ENCODE assay signal across 1 cellular context in the genomic region with DNA sequence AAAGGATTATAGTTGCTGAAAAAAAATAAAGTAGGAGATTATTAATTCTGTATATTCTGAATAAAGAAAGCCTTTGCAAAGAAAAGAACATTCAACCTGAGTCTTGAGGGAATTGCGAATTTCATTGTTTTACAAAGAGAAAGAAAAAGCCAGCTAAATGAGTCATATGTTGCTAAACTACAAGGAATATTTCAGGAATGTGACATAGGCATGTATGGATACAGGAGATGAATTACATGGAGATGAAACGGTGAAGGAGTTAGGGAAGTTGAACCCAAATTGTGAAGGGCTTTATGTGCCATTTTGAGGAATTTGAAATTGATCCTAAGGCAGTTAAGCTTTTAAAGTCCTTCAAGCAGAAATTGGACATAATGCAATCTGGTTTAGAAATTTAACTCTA.
TF ChIP-seq lines count a peak whose summit lies in the region.

No MANE protein-coding gene starts in this region.

TF ChIP-seq in GM23338, 12 proteins besides CTCF, POLR2A, EP300 and RAD21:
- TF ChIP-seq, protein P1, sequence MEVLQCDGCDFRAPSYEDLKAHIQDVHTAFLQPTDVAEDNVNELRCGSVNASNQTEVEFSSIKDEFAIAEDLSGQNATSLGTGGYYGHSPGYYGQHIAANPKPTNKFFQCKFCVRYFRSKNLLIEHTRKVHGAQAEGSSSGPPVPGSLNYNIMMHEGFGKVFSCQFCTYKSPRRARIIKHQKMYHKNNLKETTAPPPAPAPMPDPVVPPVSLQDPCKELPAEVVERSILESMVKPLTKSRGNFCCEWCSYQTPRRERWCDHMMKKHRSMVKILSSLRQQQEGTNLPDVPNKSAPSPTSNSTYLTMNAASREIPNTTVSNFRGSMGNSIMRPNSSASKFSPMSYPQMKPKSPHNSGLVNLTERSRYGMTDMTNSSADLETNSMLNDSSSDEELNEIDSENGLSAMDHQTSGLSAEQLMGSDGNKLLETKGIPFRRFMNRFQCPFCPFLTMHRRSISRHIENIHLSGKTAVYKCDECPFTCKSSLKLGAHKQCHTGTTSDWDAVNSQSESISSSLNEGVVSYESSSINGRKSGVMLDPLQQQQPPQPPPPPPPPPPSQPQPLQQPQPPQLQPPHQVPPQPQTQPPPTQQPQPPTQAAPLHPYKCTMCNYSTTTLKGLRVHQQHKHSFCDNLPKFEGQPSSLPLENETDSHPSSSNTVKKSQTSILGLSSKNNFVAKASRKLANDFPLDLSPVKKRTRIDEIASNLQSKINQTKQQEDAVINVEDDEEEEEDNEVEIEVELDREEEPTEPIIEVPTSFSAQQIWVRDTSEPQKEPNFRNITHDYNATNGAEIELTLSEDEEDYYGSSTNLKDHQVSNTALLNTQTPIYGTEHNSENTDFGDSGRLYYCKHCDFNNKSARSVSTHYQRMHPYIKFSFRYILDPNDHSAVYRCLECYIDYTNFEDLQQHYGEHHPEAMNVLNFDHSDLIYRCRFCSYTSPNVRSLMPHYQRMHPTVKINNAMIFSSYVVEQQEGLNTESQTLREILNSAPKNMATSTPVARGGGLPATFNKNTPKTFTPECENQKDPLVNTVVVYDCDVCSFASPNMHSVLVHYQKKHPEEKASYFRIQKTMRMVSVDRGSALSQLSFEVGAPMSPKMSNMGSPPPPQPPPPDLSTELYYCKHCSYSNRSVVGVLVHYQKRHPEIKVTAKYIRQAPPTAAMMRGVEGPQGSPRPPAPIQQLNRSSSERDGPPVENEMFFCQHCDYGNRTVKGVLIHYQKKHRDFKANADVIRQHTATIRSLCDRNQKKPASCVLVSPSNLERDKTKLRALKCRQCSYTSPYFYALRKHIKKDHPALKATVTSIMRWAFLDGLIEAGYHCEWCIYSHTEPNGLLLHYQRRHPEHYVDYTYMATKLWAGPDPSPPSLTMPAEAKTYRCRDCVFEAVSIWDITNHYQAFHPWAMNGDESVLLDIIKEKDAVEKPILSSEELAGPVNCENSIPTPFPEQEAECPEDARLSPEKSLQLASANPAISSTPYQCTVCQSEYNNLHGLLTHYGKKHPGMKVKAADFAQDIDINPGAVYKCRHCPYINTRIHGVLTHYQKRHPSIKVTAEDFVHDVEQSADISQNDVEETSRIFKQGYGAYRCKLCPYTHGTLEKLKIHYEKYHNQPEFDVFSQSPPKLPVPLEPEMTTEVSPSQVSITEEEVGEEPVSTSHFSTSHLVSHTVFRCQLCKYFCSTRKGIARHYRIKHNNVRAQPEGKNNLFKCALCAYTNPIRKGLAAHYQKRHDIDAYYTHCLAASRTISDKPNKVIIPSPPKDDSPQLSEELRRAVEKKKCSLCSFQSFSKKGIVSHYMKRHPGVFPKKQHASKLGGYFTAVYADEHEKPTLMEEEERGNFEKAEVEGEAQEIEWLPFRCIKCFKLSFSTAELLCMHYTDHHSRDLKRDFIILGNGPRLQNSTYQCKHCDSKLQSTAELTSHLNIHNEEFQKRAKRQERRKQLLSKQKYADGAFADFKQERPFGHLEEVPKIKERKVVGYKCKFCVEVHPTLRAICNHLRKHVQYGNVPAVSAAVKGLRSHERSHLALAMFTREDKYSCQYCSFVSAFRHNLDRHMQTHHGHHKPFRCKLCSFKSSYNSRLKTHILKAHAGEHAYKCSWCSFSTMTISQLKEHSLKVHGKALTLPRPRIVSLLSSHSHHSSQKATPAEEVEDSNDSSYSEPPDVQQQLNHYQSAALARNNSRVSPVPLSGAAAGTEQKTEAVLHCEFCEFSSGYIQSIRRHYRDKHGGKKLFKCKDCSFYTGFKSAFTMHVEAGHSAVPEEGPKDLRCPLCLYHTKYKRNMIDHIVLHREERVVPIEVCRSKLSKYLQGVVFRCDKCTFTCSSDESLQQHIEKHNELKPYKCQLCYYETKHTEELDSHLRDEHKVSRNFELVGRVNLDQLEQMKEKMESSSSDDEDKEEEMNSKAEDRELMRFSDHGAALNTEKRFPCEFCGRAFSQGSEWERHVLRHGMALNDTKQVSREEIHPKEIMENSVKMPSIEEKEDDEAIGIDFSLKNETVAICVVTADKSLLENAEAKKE (CRISPR knock-in tag; IDR thresholded peaks at IDR 0.05) = no peak
- TF ChIP-seq JUNB (IDR thresholded peaks at IDR 0.05; ENCODE audit: unreplicated experiment) = no peak
- TF ChIP-seq, protein P2, sequence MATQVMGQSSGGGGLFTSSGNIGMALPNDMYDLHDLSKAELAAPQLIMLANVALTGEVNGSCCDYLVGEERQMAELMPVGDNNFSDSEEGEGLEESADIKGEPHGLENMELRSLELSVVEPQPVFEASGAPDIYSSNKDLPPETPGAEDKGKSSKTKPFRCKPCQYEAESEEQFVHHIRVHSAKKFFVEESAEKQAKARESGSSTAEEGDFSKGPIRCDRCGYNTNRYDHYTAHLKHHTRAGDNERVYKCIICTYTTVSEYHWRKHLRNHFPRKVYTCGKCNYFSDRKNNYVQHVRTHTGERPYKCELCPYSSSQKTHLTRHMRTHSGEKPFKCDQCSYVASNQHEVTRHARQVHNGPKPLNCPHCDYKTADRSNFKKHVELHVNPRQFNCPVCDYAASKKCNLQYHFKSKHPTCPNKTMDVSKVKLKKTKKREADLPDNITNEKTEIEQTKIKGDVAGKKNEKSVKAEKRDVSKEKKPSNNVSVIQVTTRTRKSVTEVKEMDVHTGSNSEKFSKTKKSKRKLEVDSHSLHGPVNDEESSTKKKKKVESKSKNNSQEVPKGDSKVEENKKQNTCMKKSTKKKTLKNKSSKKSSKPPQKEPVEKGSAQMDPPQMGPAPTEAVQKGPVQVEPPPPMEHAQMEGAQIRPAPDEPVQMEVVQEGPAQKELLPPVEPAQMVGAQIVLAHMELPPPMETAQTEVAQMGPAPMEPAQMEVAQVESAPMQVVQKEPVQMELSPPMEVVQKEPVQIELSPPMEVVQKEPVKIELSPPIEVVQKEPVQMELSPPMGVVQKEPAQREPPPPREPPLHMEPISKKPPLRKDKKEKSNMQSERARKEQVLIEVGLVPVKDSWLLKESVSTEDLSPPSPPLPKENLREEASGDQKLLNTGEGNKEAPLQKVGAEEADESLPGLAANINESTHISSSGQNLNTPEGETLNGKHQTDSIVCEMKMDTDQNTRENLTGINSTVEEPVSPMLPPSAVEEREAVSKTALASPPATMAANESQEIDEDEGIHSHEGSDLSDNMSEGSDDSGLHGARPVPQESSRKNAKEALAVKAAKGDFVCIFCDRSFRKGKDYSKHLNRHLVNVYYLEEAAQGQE (IDR thresholded peaks at IDR 0.05; ENCODE audit: unreplicated experiment) = no peak
- no peak for TF ChIP-seq EZH2phosphoT487 (IDR thresholded peaks at IDR 0.05; ENCODE audit: unreplicated experiment)
- TF ChIP-seq NANOG (IDR thresholded peaks at IDR 0.05; ENCODE audit: borderline replicate concordance) = no peak
- no peak for TF ChIP-seq ZNF114 (CRISPR knock-in tag; IDR thresholded peaks at IDR 0.05)
- no peak for TF ChIP-seq CREB1 (CRISPR knock-in tag; IDR thresholded peaks at IDR 0.05; ENCODE audit: low read depth)
- TF ChIP-seq POLR2AphosphoS5 (IDR thresholded peaks at IDR 0.05; ENCODE audit: low read depth) = no peak
- TF ChIP-seq STAT1 (IDR thresholded peaks at IDR 0.05; ENCODE audit: unreplicated experiment) = no peak
- TF ChIP-seq, protein P3, sequence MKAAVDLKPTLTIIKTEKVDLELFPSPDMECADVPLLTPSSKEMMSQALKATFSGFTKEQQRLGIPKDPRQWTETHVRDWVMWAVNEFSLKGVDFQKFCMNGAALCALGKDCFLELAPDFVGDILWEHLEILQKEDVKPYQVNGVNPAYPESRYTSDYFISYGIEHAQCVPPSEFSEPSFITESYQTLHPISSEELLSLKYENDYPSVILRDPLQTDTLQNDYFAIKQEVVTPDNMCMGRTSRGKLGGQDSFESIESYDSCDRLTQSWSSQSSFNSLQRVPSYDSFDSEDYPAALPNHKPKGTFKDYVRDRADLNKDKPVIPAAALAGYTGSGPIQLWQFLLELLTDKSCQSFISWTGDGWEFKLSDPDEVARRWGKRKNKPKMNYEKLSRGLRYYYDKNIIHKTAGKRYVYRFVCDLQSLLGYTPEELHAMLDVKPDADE (IDR thresholded peaks at IDR 0.05) = no peak
- no peak for TF ChIP-seq ZNF331 (CRISPR knock-in tag; IDR thresholded peaks at IDR 0.05; ENCODE audit: low read depth)
